ENCODE assay signal across 8 cellular contexts in genomic region chr11:116787436-116787785, GRCh38. TPM values are rescaled to one million over a fixed set of nuclear protein-coding genes. Genes with fewer than 3 reads are reported as not detected.
DNase-seq lines count a peak whose midpoint lies in the region; ATAC-seq, FAIRE-seq and TF ChIP-seq lines count a peak whose summit lies in the region.

No MANE protein-coding gene starts in this region.

- H3K4me3 ChIP-seq in AG09309 (ENCODE audit: control insufficient read depth, low read depth, low read length) (peak overlapping the region; percentile 56), HCT116 (replicated peaks in 1 of 2; ENCODE audit: low read depth in 1 of 2, low read length in 2 of 2) (peak overlapping the region; percentile 93 to 94), HepG2 (replicated peaks in 1 of 3; ENCODE audit: insufficient read depth in 1 of 3, low read depth in 2 of 3, low read length in 3 of 3) (peak overlapping the region; percentile 79 to 90 (median 86))

- intact Hi-C loops in HCT116 (cut with micrococcal nuclease) (loop anchor here (1.0 kb wide), 1 partner anchor 319 kb away; no protein-coding TSS in a partner anchor), HepG2 (cut with micrococcal nuclease; ENCODE audit: unreplicated experiment) (no loop called here)

- TF ChIP-seq RAD21 in HCT116 (IDR thresholded peaks at IDR 0.05; ENCODE audit: low read depth) (no peak), HepG2 (CRISPR knock-in tag; IDR thresholded peaks at IDR 0.05) (no peak)

- RAD21 ChIA-PET in HCT116 (lab: Charles Lee; ENCODE audit: low non-redundant PET in 1 of 2, low total read pairs in 2 of 2, uncharacterized antibody in 2 of 2, unreplicated experiment in 2 of 2), result interaction anchor here in 1 of 2 experiments (0.6 kb wide), 1 partner anchor 12 kb away, joined by 4 read pairs; no protein-coding TSS in a partner anchor

- H3K4me1 Mint-ChIP-seq in activated naive CD8-positive, alpha-beta T cell treated with anti-CD3 and anti-CD28 coated beads, Interleukin-2, amount 50 U/mL, for 24 hours, result peaks cover 59% of the 10 kb centered on the region
- peaks cover 17% of the 10 kb centered on the region for H3K4me1 Mint-ChIP-seq in type B pancreatic cell (ENCODE audit: unreplicated experiment)

- H3K27me3 Mint-ChIP-seq in activated naive CD8-positive, alpha-beta T cell treated with anti-CD3 and anti-CD28 coated beads, Interleukin-2, amount 50 U/mL, for 24 hours, result peaks cover 2% of the 10 kb centered on the region
- peaks cover 3% of the 10 kb centered on the region for H3K27me3 Mint-ChIP-seq in type B pancreatic cell

- BruUV-seq in HCT116 (replicated peaks; lab: Mats Ljungman, UMichigan) (no TSS peak), HepG2 (replicated peaks; lab: Mats Ljungman, UMichigan) (no TSS peak)

- H3K4me2 ChIP-seq in HCT116 (ENCODE audit: low read length), result peak overlapping the region; percentile 94
- H3K4me2 ChIP-seq in HepG2 (ENCODE audit: low read depth, low read length), result peak overlapping the region; percentile 99

- no peaks in the 10 kb centered on the region for H3K9me2 ChIP-seq in HCT116 (ENCODE audit: insufficient read depth)

- TF ChIP-seq POLR2A in HCT116 (IDR thresholded peaks at IDR 0.05; ENCODE audit: borderline replicate concordance, extremely low read depth, insufficient read depth, insufficient read length), result no peak
- TF ChIP-seq POLR2A in HepG2 (IDR thresholded peaks at IDR 0.05; ENCODE audit: insufficient read depth in 1 of 2, low read depth in 2 of 2, low read length in 2 of 2), result no peak

- POLR2A ChIA-PET in HCT116 (lab: Charles Lee) (interaction anchor here (1.3 kb wide), 1 partner anchor 18 kb away, joined by 3 read pairs; no protein-coding TSS in a partner anchor), HepG2 (lab: Yijun Ruan, JAX) (interaction anchor here (0.6 to 17.3 kb wide), 9 partner anchors 12 to 319 kb away, joined by 3 to 1365 read pairs (median 6); partner anchors contain the start of genes APOA1, APOA4, APOC3 and BUD13)

- WGBS in HepG2 (ENCODE audit: low lambda C conversion rate), result under 1% methylated on average over 15 of the region's 15 CpGs

- H3K27ac ChIP-seq in HCT116 (ENCODE audit: low read depth, low read length), result peak overlapping the region; percentile 43; the same call in 1 of the 2 replicates
- peak overlapping the region; percentile 61 for H3K27ac ChIP-seq in HepG2 (ENCODE audit: extremely low read length, insufficient read depth, low read length)

- peaks cover 45% of the 10 kb centered on the region for H3K36me3 Mint-ChIP-seq in activated naive CD8-positive, alpha-beta T cell treated with anti-CD3 and anti-CD28 coated beads, Interleukin-2, amount 50 U/mL, for 24 hours (ENCODE audit: low read depth)
- H3K36me3 Mint-ChIP-seq in type B pancreatic cell, result peaks cover 20% of the 10 kb centered on the region

- H3K36me3 ChIP-seq in HCT116 (ENCODE audit: control insufficient read depth in 1 of 2, insufficient read depth in 2 of 2, low read length in 2 of 2), result peaks cover 35 to 38% of the 10 kb centered on the region in 2 experiments; a peak in 3 of 4 replicates
- H3K36me3 ChIP-seq in HepG2 (replicated peaks in 1 of 2; ENCODE audit: control insufficient read depth in 1 of 2, insufficient read depth in 2 of 2, low read length in 2 of 2), result peaks cover 18 to 43% of the 10 kb centered on the region in 2 experiments

- H3K4me3 Mint-ChIP-seq in activated naive CD8-positive, alpha-beta T cell treated with anti-CD3 and anti-CD28 coated beads, Interleukin-2, amount 50 U/mL, for 24 hours, result peak overlapping the region; percentile 91
- H3K4me3 Mint-ChIP-seq in type B pancreatic cell, result peak overlapping the region; percentile 99

- peaks cover 19% of the 10 kb centered on the region for H3K79me2 ChIP-seq in HCT116 (ENCODE audit: insufficient read depth, low read length)
- H3K79me2 ChIP-seq in HepG2 (ENCODE audit: insufficient read depth, low read length), result peaks cover 35% of the 10 kb centered on the region

- no peak overlapping the region for H2AFZ ChIP-seq in HCT116 (ENCODE audit: low read depth, low read length, poor library complexity, severe bottlenecking)
- no peak overlapping the region for H2AFZ ChIP-seq in HepG2 (ENCODE audit: low read length)

- TF ChIP-seq EP300 in HepG2 (IDR thresholded peaks at IDR 0.05; ENCODE audit: low read depth in 2 of 2, low read length in 2 of 2) (no peak), HepG2 (CRISPR knock-in tag; IDR thresholded peaks at IDR 0.05; ENCODE audit: borderline replicate concordance) (no peak)

- FAIRE-seq in HepG2 (lab: Jason Lieb, UNC), result no peak

- peak overlapping the region; percentile 94 for H3K9ac ChIP-seq in HCT116 (ENCODE audit: low read length)
- peak overlapping the region; percentile 84 for H3K9ac ChIP-seq in HepG2 (ENCODE audit: insufficient read depth, low read depth, low read length)

- H4K20me1 ChIP-seq in HCT116 (ENCODE audit: insufficient read depth), result no peaks in the 10 kb centered on the region
- H4K20me1 ChIP-seq in HepG2 (ENCODE audit: insufficient read depth, low read length), result no peaks in the 10 kb centered on the region

- peaks cover 12 to 23% of the 10 kb centered on the region in 2 experiments for H3K4me1 ChIP-seq in HCT116 (ENCODE audit: control insufficient read depth in 1 of 2, insufficient read depth in 2 of 2, low read length in 2 of 2)
- H3K4me1 ChIP-seq in HepG2 (ENCODE audit: insufficient read depth, low read length), result peaks cover 53% of the 10 kb centered on the region

- peak overlapping the region; percentile 77 for H3K27ac Mint-ChIP-seq in activated naive CD8-positive, alpha-beta T cell treated with anti-CD3 and anti-CD28 coated beads, Interleukin-2, amount 50 U/mL, for 24 hours
- H3K27ac Mint-ChIP-seq in type B pancreatic cell, result peak overlapping the region; percentile 76

- TF ChIP-seq CTCF in AG09309 (IDR thresholded peaks at IDR 0.05; ENCODE audit: control insufficient read depth, insufficient read depth, low read depth, low read length, missing control alignments) (no peak), HCT116 (IDR thresholded peaks at IDR 0.05 in 2 of 3, conservative IDR thresholded peaks at IDR 0.05 in 1 of 3; ENCODE audit: borderline replicate concordance in 1 of 3, insufficient read depth in 1 of 3, low read depth in 2 of 3, low read length in 2 of 3) (no peak), HepG2 (CRISPR knock-in tag; IDR thresholded peaks at IDR 0.05) (no peak), type B pancreatic cell (conservative IDR thresholded peaks at IDR 0.05) (no peak)

- DNase-seq in AG09309 (ENCODE audit: low read depth), result no peak
- DNase-seq in HCT116 (ENCODE audit: low read depth, low spot score), result no peak
- no peak for DNase-seq in activated naive CD8-positive, alpha-beta T cell treated with anti-CD3 and anti-CD28 coated beads, Interleukin-2, amount 50 U/mL, for 24 hours
- DNase-seq in HepG2 (ENCODE audit: low spot score), result no peak
- DNase-seq in type B pancreatic cell (ENCODE audit: extremely low spot score, unreplicated experiment), result no peak
- DNase-seq in mesenteric fat pad (ENCODE audit: low spot score), result no peak
- no peak for DNase-seq in KG1 (lab: John Stamatoyannopoulos, UW)

- CTCF ChIA-PET in HCT116 (lab: Charles Lee), result interaction anchor here (0.6 to 1.8 kb wide), 7 partner anchors 10 to 318 kb away, joined by 3 to 9 read pairs (median 3); no protein-coding TSS in a partner anchor
- CTCF ChIA-PET in HepG2 (lab: Yijun Ruan, JAX; ENCODE audit: low intra/inter-chr PET ratio, low total read pairs), result no interaction called here

- in situ Hi-C loops in HepG2 (cut with HindIII; ENCODE audit: extremely low pct_ligation_motif_present, low pct_unique_long_range_greater_than_20kb), result no loop called here

- ATAC-seq in HCT116 (no peak), HepG2 (no peak), HG02973 (IDR thresholded peaks at IDR 0.05; ENCODE audit: unreplicated experiment) (no peak)
- ATAC-seq in activated naive CD8-positive, alpha-beta T cell treated with anti-CD3 and anti-CD28 coated beads, Interleukin-2, amount 50 U/mL, for 24 hours, result no peak

- no peaks in the 10 kb centered on the region for H3K9me3 Mint-ChIP-seq in activated naive CD8-positive, alpha-beta T cell treated with anti-CD3 and anti-CD28 coated beads, Interleukin-2, amount 50 U/mL, for 24 hours
- no peaks in the 10 kb centered on the region for H3K9me3 Mint-ChIP-seq in type B pancreatic cell

- H3K9me3 ChIP-seq in HCT116 (ENCODE audit: control insufficient read depth in 1 of 2, insufficient read depth in 1 of 2, low read depth in 1 of 2, low read length in 2 of 2), result no peaks in the 10 kb centered on the region
- no peaks in the 10 kb centered on the region for H3K9me3 ChIP-seq in HepG2 (ENCODE audit: low read length)

- H3K27me3 ChIP-seq in HCT116 (ENCODE audit: insufficient read depth, low read length), result no peaks in the 10 kb centered on the region
- H3K27me3 ChIP-seq in HepG2 (ENCODE audit: control insufficient read depth in 1 of 2, insufficient read depth in 2 of 2, low read length in 2 of 2), result no peaks in the 10 kb centered on the region; a peak in 1 of 5 replicates

RNA-seq across cellular contexts. Expression of gene ZPR1, which starts 0.4 kb away (rescaled TPM):
- total RNA-seq in HCT116 (2021; ENCODE audit: unreplicated experiment) (56.3 TPM), HepG2 (2016; rRNA removed; fragmentation: Illumina TruSeq; extraction: Trizol) (79.3 and 102 TPM in 2 replicates), type B pancreatic cell (ENCODE audit: low replicate concordance) (41.2 and 57.0 TPM in 2 replicates), mesenteric fat pad (79.1 TPM)
- 42.4 and 50.7 TPM in 2 replicates for polyA plus RNA-seq in HCT116 (2012)
- total RNA-seq in HepG2 (2016; cell fraction: cytosol; rRNA removed; fragmentation: Illumina TruSeq; extraction: Trizol; ENCODE audit: low read depth), result 37.7 and 41.8 TPM in 2 replicates
- 81.1 and 95.0 TPM in 2 replicates for total RNA-seq in HepG2 (2016; cell fraction: insoluble cytoplasmic fraction; rRNA removed; fragmentation: Illumina TruSeq; extraction: Trizol)
- 74.2 and 83.3 TPM in 2 replicates for total RNA-seq in HepG2 (2016; cell fraction: membrane; rRNA removed; fragmentation: Illumina TruSeq; extraction: Trizol)
- 52.5 and 60.5 TPM in 2 replicates for total RNA-seq in HepG2 (2016; cell fraction: nucleus; rRNA removed; fragmentation: Illumina TruSeq; extraction: Trizol)
- 40.0 and 45.2 TPM in 2 replicates for polyA plus RNA-seq in HepG2 (2011; rRNA removed)
- 31.7 and 43.5 TPM in 2 replicates for polyA plus RNA-seq in HepG2 (2011; cell fraction: cytosol; rRNA removed)
- 34.9 and 46.0 TPM in 2 replicates for polyA plus RNA-seq in HepG2 (2011; cell fraction: nucleus; rRNA removed)
- polyA plus RNA-seq in HepG2 (2012), result 28.2 and 35.4 TPM in 2 replicates
- 55.3 and 55.7 TPM in 2 replicates for polyA plus RNA-seq in HepG2 (2016; cell fraction: cytosol; fragmentation: Illumina TruSeq; extraction: Trizol; ENCODE audit: low read depth)
- 104 and 107 TPM in 2 replicates for polyA plus RNA-seq in HepG2 (2016; cell fraction: insoluble cytoplasmic fraction; fragmentation: Illumina TruSeq; extraction: Trizol; ENCODE audit: low read depth)
- 67.7 and 70.1 TPM in 2 replicates for polyA plus RNA-seq in HepG2 (2016; cell fraction: membrane; fragmentation: Illumina TruSeq; extraction: Trizol; ENCODE audit: low read depth)
- polyA plus RNA-seq in HepG2 (2016; cell fraction: nucleus; fragmentation: Illumina TruSeq; extraction: Trizol; ENCODE audit: insufficient read depth, low read depth), result 88.0 and 94.3 TPM in 2 replicates
- 25.2 and 35.9 TPM in 2 replicates for polyA minus RNA-seq in HepG2 (2011; rRNA and poly(A)+ RNA removed; ENCODE audit: low replicate concordance)
- 28.7 and 36.5 TPM in 2 replicates for polyA minus RNA-seq in HepG2 (2011; cell fraction: cytosol; rRNA and poly(A)+ RNA removed)
- polyA minus RNA-seq in HepG2 (2011; cell fraction: nucleus; rRNA and poly(A)+ RNA removed), result 64.4 and 81.6 TPM in 2 replicates

RNA-seq across cellular contexts. Expression of gene APOA5, which starts 4.3 kb away (rescaled TPM):
- total RNA-seq in HCT116 (2021; ENCODE audit: unreplicated experiment) (0.12 TPM), HepG2 (2016; rRNA removed; fragmentation: Illumina TruSeq; extraction: Trizol) (21.9 and 49.1 TPM in 2 replicates), type B pancreatic cell (ENCODE audit: low replicate concordance) (0.95 TPM in 1 of 2 replicates, not detected in the other), mesenteric fat pad (not detected)
- not detected in 2 replicates for polyA plus RNA-seq in HCT116 (2012)
- total RNA-seq in HepG2 (2016; cell fraction: cytosol; rRNA removed; fragmentation: Illumina TruSeq; extraction: Trizol; ENCODE audit: low read depth), result 4.6 and 4.7 TPM in 2 replicates
- 16.8 and 55.7 TPM in 2 replicates for total RNA-seq in HepG2 (2016; cell fraction: insoluble cytoplasmic fraction; rRNA removed; fragmentation: Illumina TruSeq; extraction: Trizol)
- 7.4 and 9.8 TPM in 2 replicates for total RNA-seq in HepG2 (2016; cell fraction: membrane; rRNA removed; fragmentation: Illumina TruSeq; extraction: Trizol)
- total RNA-seq in HepG2 (2016; cell fraction: nucleus; rRNA removed; fragmentation: Illumina TruSeq; extraction: Trizol), result 41.1 and 46.7 TPM in 2 replicates
- polyA plus RNA-seq in HepG2 (2011; rRNA removed), result 44.0 and 61.4 TPM in 2 replicates
- 50.5 and 63.0 TPM in 2 replicates for polyA plus RNA-seq in HepG2 (2011; cell fraction: cytosol; rRNA removed)
- 48.8 and 51.3 TPM in 2 replicates for polyA plus RNA-seq in HepG2 (2011; cell fraction: nucleus; rRNA removed)
- polyA plus RNA-seq in HepG2 (2012), result 32.9 and 35.6 TPM in 2 replicates
- polyA plus RNA-seq in HepG2 (2016; cell fraction: cytosol; fragmentation: Illumina TruSeq; extraction: Trizol; ENCODE audit: low read depth), result 3.5 and 4.1 TPM in 2 replicates
- 17.4 and 19.7 TPM in 2 replicates for polyA plus RNA-seq in HepG2 (2016; cell fraction: insoluble cytoplasmic fraction; fragmentation: Illumina TruSeq; extraction: Trizol; ENCODE audit: low read depth)
- polyA plus RNA-seq in HepG2 (2016; cell fraction: membrane; fragmentation: Illumina TruSeq; extraction: Trizol; ENCODE audit: low read depth), result 5.1 and 6.3 TPM in 2 replicates
- polyA plus RNA-seq in HepG2 (2016; cell fraction: nucleus; fragmentation: Illumina TruSeq; extraction: Trizol; ENCODE audit: insufficient read depth, low read depth), result 67.2 and 70.6 TPM in 2 replicates
- 37.9 TPM in 1 of 2 replicates, not detected in the other for polyA minus RNA-seq in HepG2 (2011; rRNA and poly(A)+ RNA removed; ENCODE audit: low replicate concordance)
- polyA minus RNA-seq in HepG2 (2011; cell fraction: cytosol; rRNA and poly(A)+ RNA removed), result 21.8 and 26.5 TPM in 2 replicates
- polyA minus RNA-seq in HepG2 (2011; cell fraction: nucleus; rRNA and poly(A)+ RNA removed), result 24.4 and 25.6 TPM in 2 replicates

RNA-seq across cellular contexts. Expression of gene BUD13, which starts 14.6 kb away (rescaled TPM):
- total RNA-seq in HCT116 (2021; ENCODE audit: unreplicated experiment) (22.9 TPM), HepG2 (2016; rRNA removed; fragmentation: Illumina TruSeq; extraction: Trizol) (25.9 and 31.9 TPM in 2 replicates), type B pancreatic cell (ENCODE audit: low replicate concordance) (20.3 and 23.8 TPM in 2 replicates), mesenteric fat pad (13.4 TPM)
- 16.1 and 19.0 TPM in 2 replicates for polyA plus RNA-seq in HCT116 (2012)
- 9.8 and 11.4 TPM in 2 replicates for total RNA-seq in HepG2 (2016; cell fraction: cytosol; rRNA removed; fragmentation: Illumina TruSeq; extraction: Trizol; ENCODE audit: low read depth)
- total RNA-seq in HepG2 (2016; cell fraction: insoluble cytoplasmic fraction; rRNA removed; fragmentation: Illumina TruSeq; extraction: Trizol), result 26.1 and 34.7 TPM in 2 replicates
- total RNA-seq in HepG2 (2016; cell fraction: membrane; rRNA removed; fragmentation: Illumina TruSeq; extraction: Trizol), result 13.7 and 16.8 TPM in 2 replicates
- 15.5 and 16.7 TPM in 2 replicates for total RNA-seq in HepG2 (2016; cell fraction: nucleus; rRNA removed; fragmentation: Illumina TruSeq; extraction: Trizol)
- 13.3 and 13.6 TPM in 2 replicates for polyA plus RNA-seq in HepG2 (2011; rRNA removed)
- 12.0 and 12.9 TPM in 2 replicates for polyA plus RNA-seq in HepG2 (2011; cell fraction: cytosol; rRNA removed)
- 13.7 and 14.5 TPM in 2 replicates for polyA plus RNA-seq in HepG2 (2011; cell fraction: nucleus; rRNA removed)
- polyA plus RNA-seq in HepG2 (2012), result 8.9 and 13.2 TPM in 2 replicates
- polyA plus RNA-seq in HepG2 (2016; cell fraction: cytosol; fragmentation: Illumina TruSeq; extraction: Trizol; ENCODE audit: low read depth), result 2.2 and 2.6 TPM in 2 replicates
- 28.6 and 34.0 TPM in 2 replicates for polyA plus RNA-seq in HepG2 (2016; cell fraction: insoluble cytoplasmic fraction; fragmentation: Illumina TruSeq; extraction: Trizol; ENCODE audit: low read depth)
- polyA plus RNA-seq in HepG2 (2016; cell fraction: membrane; fragmentation: Illumina TruSeq; extraction: Trizol; ENCODE audit: low read depth), result 5.5 and 6.3 TPM in 2 replicates
- 25.0 and 27.1 TPM in 2 replicates for polyA plus RNA-seq in HepG2 (2016; cell fraction: nucleus; fragmentation: Illumina TruSeq; extraction: Trizol; ENCODE audit: insufficient read depth, low read depth)
- polyA minus RNA-seq in HepG2 (2011; rRNA and poly(A)+ RNA removed; ENCODE audit: low replicate concordance), result 14.1 and 21.2 TPM in 2 replicates
- 8.4 and 8.5 TPM in 2 replicates for polyA minus RNA-seq in HepG2 (2011; cell fraction: cytosol; rRNA and poly(A)+ RNA removed)
- polyA minus RNA-seq in HepG2 (2011; cell fraction: nucleus; rRNA and poly(A)+ RNA removed), result 12.2 and 14.8 TPM in 2 replicates

RNA-seq across cellular contexts. Expression of gene APOA4, which starts 35.7 kb away (rescaled TPM):
- total RNA-seq in HCT116 (2021; ENCODE audit: unreplicated experiment), result not detected
- polyA plus RNA-seq in HCT116 (2012), result not detected in 2 replicates
- 1.8 and 3.8 TPM in 2 replicates for total RNA-seq in HepG2 (2016; rRNA removed; fragmentation: Illumina TruSeq; extraction: Trizol)
- 1.2 and 2.1 TPM in 2 replicates for total RNA-seq in HepG2 (2016; cell fraction: cytosol; rRNA removed; fragmentation: Illumina TruSeq; extraction: Trizol; ENCODE audit: low read depth)
- 2.1 and 3.7 TPM in 2 replicates for total RNA-seq in HepG2 (2016; cell fraction: insoluble cytoplasmic fraction; rRNA removed; fragmentation: Illumina TruSeq; extraction: Trizol)
- 2.5 and 3.8 TPM in 2 replicates for total RNA-seq in HepG2 (2016; cell fraction: membrane; rRNA removed; fragmentation: Illumina TruSeq; extraction: Trizol)
- 1.5 and 3.9 TPM in 2 replicates for total RNA-seq in HepG2 (2016; cell fraction: nucleus; rRNA removed; fragmentation: Illumina TruSeq; extraction: Trizol)
- 7.2 and 11.0 TPM in 2 replicates for polyA plus RNA-seq in HepG2 (2011; rRNA removed)
- 9.4 and 10.1 TPM in 2 replicates for polyA plus RNA-seq in HepG2 (2011; cell fraction: cytosol; rRNA removed)
- polyA plus RNA-seq in HepG2 (2011; cell fraction: nucleus; rRNA removed), result 4.4 and 6.4 TPM in 2 replicates
- 5.7 and 7.6 TPM in 2 replicates for polyA plus RNA-seq in HepG2 (2012)
- polyA plus RNA-seq in HepG2 (2016; cell fraction: cytosol; fragmentation: Illumina TruSeq; extraction: Trizol; ENCODE audit: low read depth), result 1.8 and 2.4 TPM in 2 replicates
- 1.6 and 1.8 TPM in 2 replicates for polyA plus RNA-seq in HepG2 (2016; cell fraction: insoluble cytoplasmic fraction; fragmentation: Illumina TruSeq; extraction: Trizol; ENCODE audit: low read depth)
- 2.4 and 3.3 TPM in 2 replicates for polyA plus RNA-seq in HepG2 (2016; cell fraction: membrane; fragmentation: Illumina TruSeq; extraction: Trizol; ENCODE audit: low read depth)
- polyA plus RNA-seq in HepG2 (2016; cell fraction: nucleus; fragmentation: Illumina TruSeq; extraction: Trizol; ENCODE audit: insufficient read depth, low read depth), result 3.5 and 4.1 TPM in 2 replicates
- polyA minus RNA-seq in HepG2 (2011; rRNA and poly(A)+ RNA removed; ENCODE audit: low replicate concordance), result 4.4 TPM in 1 of 2 replicates, not detected in the other
- polyA minus RNA-seq in HepG2 (2011; cell fraction: cytosol; rRNA and poly(A)+ RNA removed), result 2.5 and 3.2 TPM in 2 replicates
- polyA minus RNA-seq in HepG2 (2011; cell fraction: nucleus; rRNA and poly(A)+ RNA removed), result 0.77 and 1.6 TPM in 2 replicates
- total RNA-seq in type B pancreatic cell (ENCODE audit: low replicate concordance), result 21.7 and 88.5 TPM in 2 replicates
- total RNA-seq in mesenteric fat pad, result 15.0 TPM

RNA-seq across cellular contexts. Expression of gene APOC3, which starts 42.3 kb away (rescaled TPM):
- 3.5 TPM for total RNA-seq in HCT116 (2021; ENCODE audit: unreplicated experiment)
- polyA plus RNA-seq in HCT116 (2012), result not detected in 2 replicates
- total RNA-seq in HepG2 (2016; rRNA removed; fragmentation: Illumina TruSeq; extraction: Trizol), result 179 and 314 TPM in 2 replicates
- 470 and 617 TPM in 2 replicates for total RNA-seq in HepG2 (2016; cell fraction: cytosol; rRNA removed; fragmentation: Illumina TruSeq; extraction: Trizol; ENCODE audit: low read depth)
- 191 and 310 TPM in 2 replicates for total RNA-seq in HepG2 (2016; cell fraction: insoluble cytoplasmic fraction; rRNA removed; fragmentation: Illumina TruSeq; extraction: Trizol)
- total RNA-seq in HepG2 (2016; cell fraction: membrane; rRNA removed; fragmentation: Illumina TruSeq; extraction: Trizol), result 250 and 324 TPM in 2 replicates
- total RNA-seq in HepG2 (2016; cell fraction: nucleus; rRNA removed; fragmentation: Illumina TruSeq; extraction: Trizol), result 211 and 238 TPM in 2 replicates
- 687 and 1,005 TPM in 2 replicates for polyA plus RNA-seq in HepG2 (2011; rRNA removed)
- polyA plus RNA-seq in HepG2 (2011; cell fraction: cytosol; rRNA removed), result 944 and 988 TPM in 2 replicates
- polyA plus RNA-seq in HepG2 (2011; cell fraction: nucleus; rRNA removed), result 255 and 392 TPM in 2 replicates
- 921 and 1,213 TPM in 2 replicates for polyA plus RNA-seq in HepG2 (2012)
- polyA plus RNA-seq in HepG2 (2016; cell fraction: cytosol; fragmentation: Illumina TruSeq; extraction: Trizol; ENCODE audit: low read depth), result 724 and 925 TPM in 2 replicates
- polyA plus RNA-seq in HepG2 (2016; cell fraction: insoluble cytoplasmic fraction; fragmentation: Illumina TruSeq; extraction: Trizol; ENCODE audit: low read depth), result 243 and 253 TPM in 2 replicates
- 332 and 399 TPM in 2 replicates for polyA plus RNA-seq in HepG2 (2016; cell fraction: membrane; fragmentation: Illumina TruSeq; extraction: Trizol; ENCODE audit: low read depth)
- 479 and 488 TPM in 2 replicates for polyA plus RNA-seq in HepG2 (2016; cell fraction: nucleus; fragmentation: Illumina TruSeq; extraction: Trizol; ENCODE audit: insufficient read depth, low read depth)
- 493 TPM in 1 of 2 replicates, not detected in the other for polyA minus RNA-seq in HepG2 (2011; rRNA and poly(A)+ RNA removed; ENCODE audit: low replicate concordance)
- 182 and 185 TPM in 2 replicates for polyA minus RNA-seq in HepG2 (2011; cell fraction: cytosol; rRNA and poly(A)+ RNA removed)
- 38.8 and 66.1 TPM in 2 replicates for polyA minus RNA-seq in HepG2 (2011; cell fraction: nucleus; rRNA and poly(A)+ RNA removed)
- total RNA-seq in type B pancreatic cell (ENCODE audit: low replicate concordance), result 21.6 and 54.4 TPM in 2 replicates
- total RNA-seq in mesenteric fat pad, result 2.2 TPM
